15 cellular contexts compared by ENCODE assay signal in genomic region chr3:52350981-52351761, GRCh38. TPM values are rescaled to one million over a fixed set of nuclear protein-coding genes. Genes with fewer than 3 reads are reported as not detected.
DNase-seq lines count a peak whose midpoint lies in the region; ATAC-seq, FAIRE-seq and TF ChIP-seq lines count a peak whose summit lies in the region.
"Had no signal": no experiment of that assay in that cellular context is flagged by ENCODE, and none has a peak within 500 bp of the region (broad histone marks: within the 10 kb centered on the region; RNA-seq: fewer than 3 reads in every experiment).

No MANE protein-coding gene starts in this region.

- no peaks in the 10 kb centered on the region for H3K9me2 ChIP-seq in OCI-LY7 (ENCODE audit: insufficient read depth, low read length)

- no peaks in the 10 kb centered on the region for H3K9me3 Mint-ChIP-seq in stimulated activated naive B cell treated with anti-CD40 and anti-IgM and Interleukin-4, amounts not matched to agents 10 μg/mL and 1 μg/mL and 100 μg/mL, for 72 hours
- H3K9me3 Mint-ChIP-seq: CD8-positive, alpha-beta T cell; IgD-negative memory B cell had no signal

- CTCF ChIA-PET in OCI-LY7 (lab: Charles Lee; ENCODE audit: unreplicated experiment): interaction anchor here (1.0 to 1.1 kb wide), 2 partner anchors 35 to 54 kb away, joined by 3 to 6 read pairs; no protein-coding TSS in a partner anchor

- no peak for DNase-seq in GM12891 (ENCODE audit: insufficient read length, low spot score)
- DNase-seq in OCI-LY7 (ENCODE audit: low spot score): peak; percentile 62
- DNase-seq in lower lobe of right lung: peak; percentile 27
- peak; percentile 27 for DNase-seq in stimulated activated naive B cell treated with anti-CD40 and anti-IgM and Interleukin-4, amounts not matched to agents 10 μg/mL and 1 μg/mL and 100 μg/mL, for 72 hours
- no peak for DNase-seq in NCI-H1436 treated with DMSO at 0.1 percent for 48 hours (lab: John Stamatoyannopoulos, UW)
- no peak for DNase-seq in Peyer's patch
- no peak for DNase-seq in NCI-H1436 (lab: John Stamatoyannopoulos, UW)
- DNase-seq: Calu3; CD8-positive, alpha-beta T cell; DMS153 had no signal

- peaks cover 24% of the 10 kb centered on the region for H3K4me1 ChIP-seq in OCI-LY7 (ENCODE audit: insufficient read depth, low read length, poor library complexity, severe bottlenecking)
- no peaks in the 10 kb centered on the region for H3K4me1 ChIP-seq in lower lobe of right lung
- no peaks in the 10 kb centered on the region for H3K4me1 ChIP-seq in Peyer's patch
- H3K4me1 ChIP-seq: SJSA1 had no signal

- H4K20me1 ChIP-seq in OCI-LY7 (ENCODE audit: insufficient read depth, low read length): no peaks in the 10 kb centered on the region

- H3K27me3 ChIP-seq in lower lobe of right lung (ENCODE audit: low read depth) (no peaks in the 10 kb centered on the region), Peyer's patch (no peaks in the 10 kb centered on the region)
- H3K27me3 ChIP-seq: SJSA1 had no signal

- H3K4me3 ChIP-seq in OCI-LY7 (ENCODE audit: low read depth, low read length, poor library complexity, severe bottlenecking): no peak overlapping the region
- no peak overlapping the region for H3K4me3 ChIP-seq in lower lobe of right lung
- no peak overlapping the region for H3K4me3 ChIP-seq in Peyer's patch
- H3K4me3 ChIP-seq: SJSA1 had no signal

- no peak for TF ChIP-seq CTCF in OCI-LY7 (conservative IDR thresholded peaks at IDR 0.05; ENCODE audit: low read length)
- no peak for TF ChIP-seq CTCF in lower lobe of right lung (IDR thresholded peaks at IDR 0.05)
- TF ChIP-seq CTCF in Peyer's patch (IDR thresholded peaks at IDR 0.05): no peak

- no peak for ATAC-seq in lower lobe of right lung
- peak; percentile 87 to 93 for ATAC-seq in stimulated activated naive B cell treated with anti-CD40 and anti-IgM and Interleukin-4, amounts not matched to agents 10 μg/mL and 1 μg/mL and 100 μg/mL, for 72 hours (replicated peaks)
- ATAC-seq: CD8-positive, alpha-beta T cell; Panc1 had no signal

- H2AFZ ChIP-seq in OCI-LY7 (ENCODE audit: low read length): no peak overlapping the region

- no peaks in the 10 kb centered on the region for H3K79me2 ChIP-seq in OCI-LY7 (ENCODE audit: insufficient read depth, low read depth, low read length)

- POLR2A ChIA-PET in OCI-LY7 (lab: Charles Lee): interaction anchor here (1.0 to 1.5 kb wide), 2 partner anchors 73 to 125 kb away, joined by 3 read pairs; partner anchors contain the start of genes TLR9 and WDR82

- H3K27me3 Mint-ChIP-seq in stimulated activated naive B cell treated with anti-CD40 and anti-IgM and Interleukin-4, amounts not matched to agents 10 μg/mL and 1 μg/mL and 100 μg/mL, for 72 hours: no peaks in the 10 kb centered on the region
- H3K27me3 Mint-ChIP-seq: IgD-negative memory B cell had no signal

- H3K36me3 ChIP-seq in OCI-LY7 (ENCODE audit: insufficient read depth, low read length) (no peaks in the 10 kb centered on the region), lower lobe of right lung (peaks cover 71% of the 10 kb centered on the region), Peyer's patch (peaks cover 0 to 70% (median 0%) of the 10 kb centered on the region in 3 donors)
- H3K36me3 ChIP-seq: SJSA1 had no signal

- no peak overlapping the region for H3K27ac Mint-ChIP-seq in stimulated activated naive B cell treated with anti-CD40 and anti-IgM and Interleukin-4, amounts not matched to agents 10 μg/mL and 1 μg/mL and 100 μg/mL, for 72 hours
- H3K27ac Mint-ChIP-seq: CD8-positive, alpha-beta T cell had no signal

- no TSS peak for BruUV-seq in OCI-LY7 (replicated peaks; lab: Mats Ljungman, UMichigan)

- TF ChIP-seq POLR2A in GM12891 (IDR thresholded peaks at IDR 0.05; ENCODE audit: low read depth, low read length): no peak
- TF ChIP-seq POLR2A in Peyer's patch (IDR thresholded peaks at IDR 0.05): no peak

- no peak for FAIRE-seq in GM12891 (lab: Jason Lieb, UNC)
- FAIRE-seq: GM18507, GM19239 had no signal

- H3K4me2 ChIP-seq in OCI-LY7 (ENCODE audit: low read length): peak overlapping the region; percentile 55

- H3K4me1 Mint-ChIP-seq in stimulated activated naive B cell treated with anti-CD40 and anti-IgM and Interleukin-4, amounts not matched to agents 10 μg/mL and 1 μg/mL and 100 μg/mL, for 72 hours: peaks cover 8 to 20% of the 10 kb centered on the region in 2 donors
- H3K4me1 Mint-ChIP-seq: IgD-negative memory B cell had no signal

- H3K9me3 ChIP-seq in OCI-LY7 (ENCODE audit: low read length): no peaks in the 10 kb centered on the region
- no peaks in the 10 kb centered on the region for H3K9me3 ChIP-seq in lower lobe of right lung
- H3K9me3 ChIP-seq in Peyer's patch: no peaks in the 10 kb centered on the region
- H3K9me3 ChIP-seq: SJSA1 had no signal

- H3K36me3 Mint-ChIP-seq in stimulated activated naive B cell treated with anti-CD40 and anti-IgM and Interleukin-4, amounts not matched to agents 10 μg/mL and 1 μg/mL and 100 μg/mL, for 72 hours: peaks cover 18 to 38% of the 10 kb centered on the region in 2 donors

- no peak overlapping the region for H3K4me3 Mint-ChIP-seq in stimulated activated naive B cell treated with anti-CD40 and anti-IgM and Interleukin-4, amounts not matched to agents 10 μg/mL and 1 μg/mL and 100 μg/mL, for 72 hours
- H3K4me3 Mint-ChIP-seq: CD8-positive, alpha-beta T cell; IgD-negative memory B cell had no signal

- intact Hi-C loops in OCI-LY7 (cut with micrococcal nuclease; ENCODE audit: unreplicated experiment) (loop anchor here (1.0 to 2.0 kb wide), 2 partner anchors 22 to 34 kb away; no protein-coding TSS in a partner anchor), lower lobe of right lung (cut with DNase I) (no loop called here)

- H3K27ac ChIP-seq in OCI-LY7 (ENCODE audit: low read depth, low read length, poor library complexity, severe bottlenecking): peak overlapping the region; percentile 14
- H3K27ac ChIP-seq in lower lobe of right lung: no peak overlapping the region
- no peak overlapping the region for H3K27ac ChIP-seq in Peyer's patch
- H3K27ac ChIP-seq: SJSA1 had no signal

TF ChIP-seq in GM12891, 5 proteins besides CTCF, POLR2A, EP300 and RAD21:
- TF ChIP-seq SPI1 (IDR thresholded peaks at IDR 0.05; ENCODE audit: low read depth, low read length) (peak; percentile 23; the same call in 1 of the 2 replicates), POLR2AphosphoS5 (IDR thresholded peaks at IDR 0.05; ENCODE audit: low read depth, low read length) (no peak)

RNA-seq across cellular contexts. Expression of gene DNAH1, which starts 35.1 kb away (rescaled TPM):
- polyA plus RNA-seq in GM12891 (2012; ENCODE audit: low read depth, missing spikeins): 3.9 TPM
- 14.2 and 18.3 TPM in 2 replicates for total RNA-seq in OCI-LY7 (2014; rRNA removed; shearing (Covaris generic))
- 5.8 and 10.5 TPM in 2 replicates for total RNA-seq in OCI-LY7 (2022)
- total RNA-seq in lower lobe of right lung: 16.4 TPM
- total RNA-seq in Peyer's patch: 100 to 1,000 TPM in 1 of 4 donors, 10 to 100 TPM in 3; 19.3 to 103 (median 64.2) TPM

RNA-seq across cellular contexts. Expression of gene BAP1, which starts 58.6 kb away (rescaled TPM):
- polyA plus RNA-seq in GM12891 (2012; ENCODE audit: low read depth, missing spikeins): 48.2 TPM
- 88.3 and 102 TPM in 2 replicates for total RNA-seq in OCI-LY7 (2014; rRNA removed; shearing (Covaris generic))
- 102 and 105 TPM in 2 replicates for total RNA-seq in OCI-LY7 (2022)
- total RNA-seq in lower lobe of right lung: 61.9 TPM
- total RNA-seq in Peyer's patch: 10 to 100 TPM; 49.9 to 94.4 (median 77.0) TPM

RNA-seq across cellular contexts. Expression of gene PHF7, which starts 59.3 kb away (rescaled TPM):
- 3.9 TPM for polyA plus RNA-seq in GM12891 (2012; ENCODE audit: low read depth, missing spikeins)
- total RNA-seq in OCI-LY7 (2014; rRNA removed; shearing (Covaris generic)): 32.9 and 33.3 TPM in 2 replicates
- total RNA-seq in OCI-LY7 (2022) (44.5 and 61.4 TPM in 2 replicates), lower lobe of right lung (7.7 TPM), Peyer's patch (10 to 100 TPM; 12.4 to 34.6 (median 17.4) TPM)

Comparison
In these comparisons a context has a peak if more than half of its experiments do, and no peak if none do; other contexts are left out.
1. DNase-seq: peak in OCI-LY7 (single experiment), lower lobe of right lung (single experiment) and stimulated activated naive B cell treated with anti-CD40 and anti-IgM and Interleukin-4, amounts not matched to agents 10 μg/mL and 1 μg/mL and 100 μg/mL, for 72 hours (single experiment); none in GM12891 (single experiment), NCI-H1436 treated with DMSO at 0.1 percent for 48 hours (single experiment), Peyer's patch (0 of 3) and NCI-H1436 (single experiment).
2. ATAC-seq: peak in stimulated activated naive B cell treated with anti-CD40 and anti-IgM and Interleukin-4, amounts not matched to agents 10 μg/mL and 1 μg/mL and 100 μg/mL, for 72 hours (2 of 2); none in lower lobe of right lung (0 of 2).